In the genomic region with DNA sequence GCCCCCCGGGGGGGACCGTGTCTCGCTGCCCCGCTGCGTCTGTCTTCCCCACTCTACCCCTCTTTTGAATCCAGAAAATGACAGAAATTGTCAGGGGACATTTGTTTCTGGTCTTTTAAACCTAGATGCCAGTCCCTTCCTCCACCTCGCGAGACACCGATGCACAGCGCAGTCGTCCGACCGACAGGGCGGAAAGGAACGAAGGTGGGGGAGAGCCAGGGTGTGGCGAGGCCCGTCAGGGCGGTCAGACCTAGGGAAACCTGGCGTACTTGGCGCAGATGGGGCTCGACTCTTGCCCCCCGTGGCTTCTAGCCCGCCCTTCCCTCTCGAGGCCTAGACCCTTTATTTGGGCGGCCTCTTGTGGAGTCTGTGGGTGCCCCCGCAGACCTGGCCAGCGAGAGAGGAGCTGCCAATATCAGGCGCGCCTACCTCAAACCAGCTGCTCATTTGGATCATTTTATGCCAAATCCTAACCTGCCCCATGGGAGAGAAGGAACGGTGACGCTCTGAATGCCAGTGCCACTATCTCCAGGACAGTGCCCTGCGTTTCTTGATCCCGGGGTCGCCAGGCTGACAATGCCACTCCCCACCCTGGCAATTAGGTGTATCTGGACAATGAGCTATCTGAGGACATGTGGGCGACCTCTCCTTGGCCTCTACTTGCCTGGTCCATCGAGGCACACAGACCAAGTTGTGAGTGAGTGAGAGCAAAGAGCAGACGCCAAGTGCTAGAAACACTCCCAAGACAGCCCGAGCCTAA, we compare ENCODE assay signal across 8 cellular contexts. TPM values are rescaled to one million over a fixed set of nuclear protein-coding genes. Genes with fewer than 3 reads are reported as not detected.
A peak's percentile ranks its signal among the peaks of the same experiment; 100 is the strongest.
DNase-seq lines count a peak whose midpoint lies in the region; ATAC-seq and TF ChIP-seq lines count a peak whose summit lies in the region.

No MANE protein-coding gene starts in this region.

- no peak overlapping the region for H3K27ac Mint-ChIP-seq in T-helper 1 cell treated with Interleukin-12 subunit alpha and Interleukin-12 subunit beta and Interleukin-4 antibody, amounts not matched to agents 30 μg/mL and 1 μg/mL, for 36 hours
- no peak overlapping the region for H3K27ac Mint-ChIP-seq in activated CD8-positive, alpha-beta T cell treated with anti-CD3 and anti-CD28 coated beads for 36 hours

- peak overlapping the region; percentile 51 to 72 for H3K4me3 ChIP-seq in right atrium auricular region

- DNase-seq in T-helper 1 cell = no peak
- DNase-seq in activated CD8-positive, alpha-beta T cell treated with anti-CD3 and anti-CD28 coated beads for 36 hours = peak; percentile 16
- no peak for DNase-seq in right atrium auricular region (ENCODE audit: low spot score)
- DNase-seq in sciatic nerve (ENCODE audit: low spot score) = no peak
- DNase-seq in stimulated activated CD4-positive, alpha-beta T cell treated with anti-CD3 and anti-CD28 coated beads, Interleukin-1b, Interleukin-23, amount 100 ng/mL, for 48 hours = no peak
- DNase-seq in NCI-H1105 treated with DMSO at 0.1 percent for 48 hours (lab: John Stamatoyannopoulos, UW) = no peak

- no peaks in the 10 kb centered on the region for H3K9me3 ChIP-seq in right atrium auricular region

- no peaks in the 10 kb centered on the region for H3K9me3 Mint-ChIP-seq in T-helper 1 cell treated with Interleukin-12 subunit alpha and Interleukin-12 subunit beta and Interleukin-4 antibody, amounts not matched to agents 30 μg/mL and 1 μg/mL, for 36 hours
- H3K9me3 Mint-ChIP-seq in activated CD8-positive, alpha-beta T cell treated with anti-CD3 and anti-CD28 coated beads for 36 hours = no peaks in the 10 kb centered on the region

- H3K4me1 Mint-ChIP-seq in T-helper 1 cell treated with Interleukin-12 subunit alpha and Interleukin-12 subunit beta and Interleukin-4 antibody, amounts not matched to agents 30 μg/mL and 1 μg/mL, for 36 hours (ENCODE audit: low read depth) = peaks cover 1% of the 10 kb centered on the region
- H3K4me1 Mint-ChIP-seq in activated CD8-positive, alpha-beta T cell treated with anti-CD3 and anti-CD28 coated beads for 36 hours (ENCODE audit: low read depth) = peaks cover 2% of the 10 kb centered on the region

- no peak for TF ChIP-seq CTCF in activated CD8-positive, alpha-beta T cell treated with anti-CD3 and anti-CD28 coated beads for 36 hours (IDR thresholded peaks at IDR 0.05)
- no peak for TF ChIP-seq CTCF in right atrium auricular region (IDR thresholded peaks at IDR 0.05)

- H3K27me3 Mint-ChIP-seq in T-helper 1 cell treated with Interleukin-12 subunit alpha and Interleukin-12 subunit beta and Interleukin-4 antibody, amounts not matched to agents 30 μg/mL and 1 μg/mL, for 36 hours (ENCODE audit: low read depth) = peaks cover 68% of the 10 kb centered on the region
- peaks cover 37% of the 10 kb centered on the region for H3K27me3 Mint-ChIP-seq in activated CD8-positive, alpha-beta T cell treated with anti-CD3 and anti-CD28 coated beads for 36 hours

- H3K27me3 ChIP-seq in right atrium auricular region = no peaks in the 10 kb centered on the region

- peak overlapping the region; percentile 67 to 77 for H3K27ac ChIP-seq in right atrium auricular region

- intact Hi-C loops in activated CD8-positive, alpha-beta T cell treated with anti-CD3 and anti-CD28 coated beads for 36 hours (cut with micrococcal nuclease) = no loop called here
- intact Hi-C loops in sciatic nerve (cut with DNase I) = no loop called here

- POLR2A ChIA-PET in activated CD8-positive, alpha-beta T cell treated with anti-CD3 and anti-CD28 coated beads for 36 hours (lab: Charles Lee) = interaction anchor here (0.7 kb wide), 1 partner anchor 9 kb away, joined by 3 read pairs; no protein-coding TSS in a partner anchor

- peak; percentile 42 for ATAC-seq in activated CD8-positive, alpha-beta T cell treated with anti-CD3 and anti-CD28 coated beads for 36 hours
- ATAC-seq in sciatic nerve (peak; percentile 38), HG02610 (IDR thresholded peaks at IDR 0.05; ENCODE audit: unreplicated experiment) (no peak)

- H3K4me1 ChIP-seq in right atrium auricular region = peaks cover 0 to 48% of the 10 kb centered on the region in 2 donors

- peak overlapping the region; percentile 65 for H3K4me3 Mint-ChIP-seq in T-helper 1 cell treated with Interleukin-12 subunit alpha and Interleukin-12 subunit beta and Interleukin-4 antibody, amounts not matched to agents 30 μg/mL and 1 μg/mL, for 36 hours
- H3K4me3 Mint-ChIP-seq in activated CD8-positive, alpha-beta T cell treated with anti-CD3 and anti-CD28 coated beads for 36 hours = peak overlapping the region; percentile 58

- no peaks in the 10 kb centered on the region for H3K36me3 Mint-ChIP-seq in T-helper 1 cell treated with Interleukin-12 subunit alpha and Interleukin-12 subunit beta and Interleukin-4 antibody, amounts not matched to agents 30 μg/mL and 1 μg/mL, for 36 hours (ENCODE audit: low read depth)
- H3K36me3 Mint-ChIP-seq in activated CD8-positive, alpha-beta T cell treated with anti-CD3 and anti-CD28 coated beads for 36 hours (ENCODE audit: low read depth) = no peaks in the 10 kb centered on the region

- no peaks in the 10 kb centered on the region for H3K36me3 ChIP-seq in right atrium auricular region

- CTCF ChIA-PET in activated CD8-positive, alpha-beta T cell treated with anti-CD3 and anti-CD28 coated beads for 36 hours (lab: Charles Lee) = interaction anchor here (1.0 kb wide), 1 partner anchor 30 kb away, joined by 3 read pairs; no protein-coding TSS in a partner anchor

RNA-seq across cellular contexts. Expression of a gene that starts 0.5 kb away (rescaled TPM):
- total RNA-seq in activated CD8-positive, alpha-beta T cell treated with anti-CD3 and anti-CD28 coated beads for 36 hours = 1 to 10 TPM; 1.7 to 2.0 TPM
- total RNA-seq in right atrium auricular region (10 to 100 TPM in 1 of 2 donors, 1 to 10 TPM in 1; 9.5 to 11.5 TPM), sciatic nerve (9.5 TPM)
